2 cellular contexts compared by ENCODE assay signal in genomic region chr7:23193650-23194227, GRCh38. TPM values are rescaled to one million over a fixed set of nuclear protein-coding genes. Genes with fewer than 3 reads are reported as not detected.
"Had no signal": no experiment of that assay in that cellular context is flagged by ENCODE, and none has a peak within 500 bp of the region (broad histone marks: within the 10 kb centered on the region; RNA-seq: fewer than 3 reads in every experiment).

No MANE protein-coding gene starts in this region.

RNA-seq across cellular contexts. Expression of gene GPNMB, which starts 52.8 kb away (rescaled TPM):
- polyA plus RNA-seq: immature natural killer cell; naive thymus-derived CD4-positive, alpha-beta T cell had no signal
